In genomic region chr16:597655-598054, GRCh38 we compare ENCODE assay signal across 3 cellular contexts. TPM values are rescaled to one million over a fixed set of nuclear protein-coding genes. Genes with fewer than 3 reads are reported as not detected.
"Had no signal": no experiment of that assay in that cellular context is flagged by ENCODE, and none has a peak within 500 bp of the region (broad histone marks: within the 10 kb centered on the region; RNA-seq: fewer than 3 reads in every experiment).

No MANE protein-coding gene starts in this region.

RNA-seq across cellular contexts. Expression of gene WFIKKN1, which starts 33.1 kb away (rescaled TPM):
- total RNA-seq: GM23248, H4 had no signal
- polyA plus RNA-seq: GM23248 had no signal

RNA-seq across cellular contexts. Expression of gene PRR35, which starts 37.5 kb away (rescaled TPM):
- total RNA-seq: GM23248, H4, HFFc6 had no signal
- polyA plus RNA-seq: GM23248 had no signal
